Comparison of ENCODE assay signal across 28 cellular contexts in genomic region chr1:60428161-60428560, GRCh38.
DNase-seq lines count a peak whose midpoint lies in the region; ATAC-seq lines count a peak whose summit lies in the region.
"Had no signal": no experiment of that assay in that cellular context is flagged by ENCODE, and none has a peak within 500 bp of the region (broad histone marks: within the 10 kb centered on the region; RNA-seq: fewer than 3 reads in every experiment).

No MANE protein-coding gene starts in this region.

- peaks cover 4% of the 10 kb centered on the region for H3K36me3 Mint-ChIP-seq in natural killer cell treated with Interleukin-12 subunit alpha and Interleukin-12 subunit beta and Interleukin-15 and Interleukin-18, amount 100 ng/mL, for 72 hours
- H3K36me3 Mint-ChIP-seq: CD4-positive, CD25-positive, alpha-beta regulatory T cell; memory B cell had no signal

- H3K4me3 Mint-ChIP-seq in natural killer cell treated with Interleukin-12 subunit alpha and Interleukin-12 subunit beta and Interleukin-15 and Interleukin-18, amount 100 ng/mL, for 72 hours = no peak overlapping the region
- H3K4me3 Mint-ChIP-seq: activated CD4-positive, alpha-beta memory T cell treated with anti-CD3 and anti-CD28 coated beads, Interleukin-2, amount 10 ng/mL, durations not matched to agents 7 days and 5 days; activated T-helper 17 cell treated with anti-CD3 and anti-CD28 coated beads, Interleukin-2, amount 50 U/mL, for 72 hours; CD4-positive, CD25-positive, alpha-beta regulatory T cell; endodermal cell; memory B cell; neural crest cell had no signal

- intact Hi-C loops in sciatic nerve (cut with DNase I) = no loop called here

- H3K27me3 Mint-ChIP-seq in natural killer cell treated with Interleukin-12 subunit alpha and Interleukin-12 subunit beta and Interleukin-15 and Interleukin-18, amount 100 ng/mL, for 72 hours = no peaks in the 10 kb centered on the region
- H3K27me3 Mint-ChIP-seq: activated CD4-positive, alpha-beta memory T cell treated with anti-CD3 and anti-CD28 coated beads, Interleukin-2, amount 10 ng/mL, durations not matched to agents 7 days and 5 days; CD4-positive, CD25-positive, alpha-beta regulatory T cell; memory B cell had no signal

- DNase-seq in NCI-H1092 treated with DMSO at 0.1 percent for 48 hours (lab: John Stamatoyannopoulos, UW) = peak; percentile 30
- no peak for DNase-seq in NCI-H1092 (lab: John Stamatoyannopoulos, UW)
- peak; percentile 78 for DNase-seq in NCI-H2171 treated with DMSO at 0.1 percent for 48 hours (lab: John Stamatoyannopoulos, UW)
- DNase-seq in fibroblast of the conjunctiva (ENCODE audit: low read depth) = peak; percentile 75
- no peak for DNase-seq in sciatic nerve (ENCODE audit: low spot score)
- DNase-seq in amniotic stem cell (lab: John Stamatoyannopoulos, UW) = no peak
- no peak for DNase-seq in natural killer cell treated with Interleukin-12 subunit alpha and Interleukin-12 subunit beta and Interleukin-15 and Interleukin-18, amount 100 ng/mL, for 72 hours (ENCODE audit: low spot score)
- DNase-seq: 8988T; activated CD4-positive, alpha-beta memory T cell treated with anti-CD3 and anti-CD28 coated beads, Interleukin-2, amount 10 ng/mL, durations not matched to agents 7 days and 5 days; activated CD4-positive, alpha-beta T cell treated with anti-CD3 and anti-CD28 coated beads for 1 hour; CD4-positive, CD25-positive, alpha-beta regulatory T cell; cortex of kidney; endodermal cell; H7; KBM-7; kidney; MG63; NCI-H1694 treated with DMSO at 0.1 percent for 48 hours; NCI-H226; right lobe of liver; stimulated activated CD4-positive, alpha-beta T cell treated with anti-CD3 and anti-CD28 coated beads, Interleukin-4, amount 100 ng/mL, for 4 hours; stimulated activated naive CD4-positive, alpha-beta T cell; T-helper 2 cell had no signal

- H3K27ac Mint-ChIP-seq in natural killer cell treated with Interleukin-12 subunit alpha and Interleukin-12 subunit beta and Interleukin-15 and Interleukin-18, amount 100 ng/mL, for 72 hours = no peak overlapping the region
- H3K27ac Mint-ChIP-seq: activated CD4-positive, alpha-beta memory T cell treated with anti-CD3 and anti-CD28 coated beads, Interleukin-2, amount 10 ng/mL, durations not matched to agents 7 days and 5 days; activated naive CD4-positive, alpha-beta T cell treated with anti-CD3 and anti-CD28 coated beads, Interleukin-2, amount 50 U/mL, for 72 hours; activated T-helper 17 cell treated with anti-CD3 and anti-CD28 coated beads, Interleukin-2, amount 50 U/mL, for 72 hours; CD4-positive, CD25-positive, alpha-beta regulatory T cell; endodermal cell; memory B cell had no signal

- peaks cover 3% of the 10 kb centered on the region for H3K9me3 Mint-ChIP-seq in natural killer cell treated with Interleukin-12 subunit alpha and Interleukin-12 subunit beta and Interleukin-15 and Interleukin-18, amount 100 ng/mL, for 72 hours
- H3K9me3 Mint-ChIP-seq: activated T-helper 17 cell treated with anti-CD3 and anti-CD28 coated beads, Interleukin-2, amount 50 U/mL, for 72 hours had no signal

- no peaks in the 10 kb centered on the region for H3K4me1 Mint-ChIP-seq in natural killer cell treated with Interleukin-12 subunit alpha and Interleukin-12 subunit beta and Interleukin-15 and Interleukin-18, amount 100 ng/mL, for 72 hours (ENCODE audit: low read depth in 2 of 2)
- H3K4me1 Mint-ChIP-seq: activated CD4-positive, alpha-beta memory T cell treated with anti-CD3 and anti-CD28 coated beads, Interleukin-2, amount 10 ng/mL, durations not matched to agents 7 days and 5 days; activated T-helper 17 cell treated with anti-CD3 and anti-CD28 coated beads, Interleukin-2, amount 50 U/mL, for 72 hours; CD4-positive, CD25-positive, alpha-beta regulatory T cell; endodermal cell; memory B cell; neural crest cell had no signal

- ATAC-seq in sciatic nerve (peak; percentile 95), GM21515 (IDR thresholded peaks at IDR 0.05; ENCODE audit: unreplicated experiment) (no peak)
- ATAC-seq in natural killer cell treated with Interleukin-12 subunit alpha and Interleukin-12 subunit beta and Interleukin-15 and Interleukin-18, amount 100 ng/mL, for 72 hours = no peak
- ATAC-seq: activated naive CD4-positive, alpha-beta T cell treated with anti-CD3 and anti-CD28 coated beads, Interleukin-2, amount 50 U/mL, for 72 hours; activated T-helper 17 cell treated with anti-CD3 and anti-CD28 coated beads, Interleukin-2, amount 50 U/mL, for 72 hours; right lobe of liver had no signal

Comparison
In these comparisons a context has a peak if more than half of its experiments do, and no peak if none do; other contexts are left out.
1. DNase-seq: peak in NCI-H1092 treated with DMSO at 0.1 percent for 48 hours (single experiment), NCI-H2171 treated with DMSO at 0.1 percent for 48 hours (single experiment) and fibroblast of the conjunctiva (single experiment); none in NCI-H1092 (single experiment), sciatic nerve (single experiment), amniotic stem cell (single experiment) and natural killer cell treated with Interleukin-12 subunit alpha and Interleukin-12 subunit beta and Interleukin-15 and Interleukin-18, amount 100 ng/mL, for 72 hours (single experiment).